In genomic region chr12:106146987-106147386, GRCh38 we compare ENCODE assay signal across 23 cellular contexts. TPM values are rescaled to one million over a fixed set of nuclear protein-coding genes. Genes with fewer than 3 reads are reported as not detected.
"Had no signal": no experiment of that assay in that cellular context is flagged by ENCODE, and none has a peak within 500 bp of the region (broad histone marks: within the 10 kb centered on the region; RNA-seq: fewer than 3 reads in every experiment).

No MANE protein-coding gene starts in this region.

- H3K27me3 ChIP-seq: colonic mucosa, testis, tibial nerve, upper lobe of right lung, uterus had no signal

- ATAC-seq: effector memory CD8-positive, alpha-beta T cell; left lobe of liver; lower lobe of right lung; naive thymus-derived CD8-positive, alpha-beta T cell; sciatic nerve; stimulated activated effector memory CD8-positive, alpha-beta T cell treated with anti-CD3 and anti-CD28 coated beads, Interleukin-12 subunit alpha, Interleukin-12 subunit beta, amount 100 ng/mL, for 72 hours; stimulated activated naive CD8-positive, alpha-beta T cell treated with anti-CD3 and anti-CD28 coated beads, Interleukin-15, Interleukin-2, amounts not matched to agents 100 U/mL and 50 U/mL, for 24 hours; upper lobe of right lung had no signal

- H3K4me1 ChIP-seq: colonic mucosa, prostate gland, testis, uterus had no signal

- DNase-seq: central memory CD4-positive, alpha-beta T cell; colonic mucosa; dermis blood vessel endothelial cell; effector memory CD8-positive, alpha-beta T cell; hypothalamus; lower lobe of right lung; naive thymus-derived CD8-positive, alpha-beta T cell; nephron progenitor cell; nucleus accumbens; stimulated activated CD4-positive, alpha-beta T cell treated with anti-CD3 and anti-CD28 coated beads, Interleukin-2, amount 100 ng/mL, for 24 hours; stimulated activated CD4-positive, alpha-beta T cell treated with anti-CD3 and anti-CD28 coated beads, Interleukin-4, amount 100 ng/mL, for 24 hours; stimulated activated naive CD8-positive, alpha-beta T cell treated with anti-CD3 and anti-CD28 coated beads, Interleukin-15, Interleukin-2, amounts not matched to agents 100 U/mL and 50 U/mL, for 24 hours; substantia nigra; testis; upper lobe of right lung; uterus had no signal

- H3K27ac ChIP-seq: colonic mucosa, lower lobe of right lung, prostate gland, testis, upper lobe of right lung, uterus had no signal

- FAIRE-seq: bronchial epithelial cell, keratinocyte had no signal

- H3K4me3 ChIP-seq: colonic mucosa, lower lobe of right lung, prostate gland, testis, tibial nerve, upper lobe of right lung, uterus had no signal

- H3K36me3 ChIP-seq: colonic mucosa, lower lobe of right lung, prostate gland, tibial nerve, upper lobe of right lung, uterus had no signal

- H3K9me3 ChIP-seq: colonic mucosa, lower lobe of right lung, prostate gland, testis, tibial nerve, upper lobe of right lung, uterus had no signal

RNA-seq across cellular contexts. Expression of gene NUAK1, which starts 8.2 kb away (rescaled TPM):
- total RNA-seq: naive thymus-derived CD8-positive, alpha-beta T cell had no signal
